ENCODE assay signal across 8 cellular contexts in genomic region chrX:154436290-154436596, GRCh38. TPM values are rescaled to one million over a fixed set of nuclear protein-coding genes. Genes with fewer than 3 reads are reported as not detected.
DNase-seq lines count a peak whose midpoint lies in the region; ATAC-seq and TF ChIP-seq lines count a peak whose summit lies in the region.

No MANE protein-coding gene starts in this region.

- 64% methylated on average over 9 of the region's 20 CpGs for WGBS in suprapubic skin

- H3K4me3 ChIP-seq in iPS-15b (ENCODE audit: low read depth, low read length) (peak overlapping the region; percentile 40), suprapubic skin (peak overlapping the region; percentile 67)

- no peak for ATAC-seq in activated CD4-positive, CD25-positive, alpha-beta regulatory T cell treated with anti-CD3 and anti-CD28 coated beads, Interleukin-2, amount 50 U/mL, for 24 hours
- ATAC-seq in GM18502 (IDR thresholded peaks at IDR 0.05; ENCODE audit: poor library complexity, unreplicated experiment) (no peak), HG02588 (IDR thresholded peaks at IDR 0.05; ENCODE audit: unreplicated experiment) (no peak)

- H3K27ac ChIP-seq in suprapubic skin = no peak overlapping the region

- H3K9me3 Mint-ChIP-seq in activated T-helper 1 cell treated with anti-CD3 and anti-CD28 coated beads, Interleukin-12 subunit alpha, Interleukin-12 subunit beta, Interleukin-2, Interleukin-4 antibody, amounts not matched to agents 30 ng/mL and 10 ng/mL and 1 ng/mL, durations not matched to agents 14 hours and 24 hours and 36 hours = no peaks in the 10 kb centered on the region

- peak; percentile 72 for DNase-seq in activated CD8-positive, alpha-beta memory T cell treated with anti-CD3 and anti-CD28 coated beads for 24 hours
- DNase-seq in activated CD8-positive, alpha-beta memory T cell treated with anti-CD3 and anti-CD28 coated beads, Interleukin-2, amount 50 U/mL, for 4 hours = no peak
- no peak for DNase-seq in activated T-helper 1 cell treated with anti-CD3 and anti-CD28 coated beads, Interleukin-12 subunit alpha, Interleukin-12 subunit beta, Interleukin-2, Interleukin-4 antibody, amounts not matched to agents 30 ng/mL and 10 ng/mL and 1 ng/mL, durations not matched to agents 14 hours and 24 hours and 36 hours (ENCODE audit: low spot score)
- peak in 1 of 2 donors; percentile 64 for DNase-seq in suprapubic skin (ENCODE audit: low spot score in 2 of 2)

- H3K36me3 ChIP-seq in iPS-15b (ENCODE audit: control insufficient read depth, insufficient read depth, low read length) = peaks cover 31% of the 10 kb centered on the region
- H3K36me3 ChIP-seq in suprapubic skin = peaks cover 49% of the 10 kb centered on the region

- peak overlapping the region; percentile 37 for H3K9ac ChIP-seq in iPS-15b (ENCODE audit: low read depth, low read length)

- H3K4me1 Mint-ChIP-seq in activated T-helper 1 cell treated with anti-CD3 and anti-CD28 coated beads, Interleukin-12 subunit alpha, Interleukin-12 subunit beta, Interleukin-2, Interleukin-4 antibody, amounts not matched to agents 30 ng/mL and 10 ng/mL and 1 ng/mL, durations not matched to agents 14 hours and 24 hours and 36 hours (ENCODE audit: low read depth) = peaks cover 6% of the 10 kb centered on the region

- H3K27me3 ChIP-seq in iPS-15b (ENCODE audit: control insufficient read depth, insufficient read depth, low read length) = no peaks in the 10 kb centered on the region
- H3K27me3 ChIP-seq in suprapubic skin = no peaks in the 10 kb centered on the region

- intact Hi-C loops in activated T-helper 1 cell treated with anti-CD3 and anti-CD28 coated beads, Interleukin-12 subunit alpha, Interleukin-12 subunit beta, Interleukin-2, Interleukin-4 antibody, amounts not matched to agents 30 ng/mL and 10 ng/mL and 1 ng/mL, durations not matched to agents 14 hours and 24 hours and 36 hours (cut with micrococcal nuclease) = loop anchor here (2.0 kb wide), 1 partner anchor 43 kb away; the partner anchor contains the start of gene LAGE3

- H3K4me1 ChIP-seq in iPS-15b (ENCODE audit: control insufficient read depth, insufficient read depth, low read length) (no peaks in the 10 kb centered on the region), suprapubic skin (peaks cover 15% of the 10 kb centered on the region)

- peaks cover 23% of the 10 kb centered on the region for H3K36me3 Mint-ChIP-seq in activated T-helper 1 cell treated with anti-CD3 and anti-CD28 coated beads, Interleukin-12 subunit alpha, Interleukin-12 subunit beta, Interleukin-2, Interleukin-4 antibody, amounts not matched to agents 30 ng/mL and 10 ng/mL and 1 ng/mL, durations not matched to agents 14 hours and 24 hours and 36 hours (ENCODE audit: low read depth)

- H3K9me3 ChIP-seq in iPS-15b (ENCODE audit: control insufficient read depth, insufficient read depth, low read length) (no peaks in the 10 kb centered on the region), suprapubic skin (no peaks in the 10 kb centered on the region)

- no peaks in the 10 kb centered on the region for H3K27me3 Mint-ChIP-seq in activated T-helper 1 cell treated with anti-CD3 and anti-CD28 coated beads, Interleukin-12 subunit alpha, Interleukin-12 subunit beta, Interleukin-2, Interleukin-4 antibody, amounts not matched to agents 30 ng/mL and 10 ng/mL and 1 ng/mL, durations not matched to agents 14 hours and 24 hours and 36 hours (ENCODE audit: insufficient read depth)

- peak overlapping the region; percentile 76 for H3K27ac Mint-ChIP-seq in activated T-helper 1 cell treated with anti-CD3 and anti-CD28 coated beads, Interleukin-12 subunit alpha, Interleukin-12 subunit beta, Interleukin-2, Interleukin-4 antibody, amounts not matched to agents 30 ng/mL and 10 ng/mL and 1 ng/mL, durations not matched to agents 14 hours and 24 hours and 36 hours

- H3K4me3 Mint-ChIP-seq in activated T-helper 1 cell treated with anti-CD3 and anti-CD28 coated beads, Interleukin-12 subunit alpha, Interleukin-12 subunit beta, Interleukin-2, Interleukin-4 antibody, amounts not matched to agents 30 ng/mL and 10 ng/mL and 1 ng/mL, durations not matched to agents 14 hours and 24 hours and 36 hours = peak overlapping the region; percentile 83

- TF ChIP-seq EP300 in suprapubic skin (IDR thresholded peaks at IDR 0.05) = no peak

- TF ChIP-seq CTCF in suprapubic skin (IDR thresholded peaks at IDR 0.05) = no peak

- TF ChIP-seq POLR2A in suprapubic skin (IDR thresholded peaks at IDR 0.05) = no peak

RNA-seq across cellular contexts. Expression of gene GDI1, which starts 0.7 kb away (rescaled TPM):
- total RNA-seq in activated T-helper 1 cell treated with anti-CD3 and anti-CD28 coated beads, Interleukin-12 subunit alpha, Interleukin-12 subunit beta, Interleukin-2, Interleukin-4 antibody, amounts not matched to agents 30 ng/mL and 10 ng/mL and 1 ng/mL, durations not matched to agents 14 hours and 24 hours and 36 hours = 110 and 113 TPM in 2 replicates
- total RNA-seq in suprapubic skin = 100 to 1,000 TPM in 1 of 4 donors, 10 to 100 TPM in 3; 64.9 to 115 (median 73.6) TPM

RNA-seq across cellular contexts. Expression of gene FAM50A, which starts 7.7 kb away (rescaled TPM):
- 84.9 and 95.4 TPM in 2 replicates for total RNA-seq in activated T-helper 1 cell treated with anti-CD3 and anti-CD28 coated beads, Interleukin-12 subunit alpha, Interleukin-12 subunit beta, Interleukin-2, Interleukin-4 antibody, amounts not matched to agents 30 ng/mL and 10 ng/mL and 1 ng/mL, durations not matched to agents 14 hours and 24 hours and 36 hours
- 10 to 100 TPM; 16.2 to 31.5 (median 23.3) TPM for total RNA-seq in suprapubic skin

RNA-seq across cellular contexts. Expression of gene ATP6AP1, which starts 7.8 kb away (rescaled TPM):
- total RNA-seq in activated T-helper 1 cell treated with anti-CD3 and anti-CD28 coated beads, Interleukin-12 subunit alpha, Interleukin-12 subunit beta, Interleukin-2, Interleukin-4 antibody, amounts not matched to agents 30 ng/mL and 10 ng/mL and 1 ng/mL, durations not matched to agents 14 hours and 24 hours and 36 hours = 49.8 and 54.3 TPM in 2 replicates
- total RNA-seq in suprapubic skin = 10 to 100 TPM; 47.0 to 64.4 (median 60.0) TPM

RNA-seq across cellular contexts. Expression of gene PLXNA3, which starts 21.8 kb away (rescaled TPM):
- total RNA-seq in activated T-helper 1 cell treated with anti-CD3 and anti-CD28 coated beads, Interleukin-12 subunit alpha, Interleukin-12 subunit beta, Interleukin-2, Interleukin-4 antibody, amounts not matched to agents 30 ng/mL and 10 ng/mL and 1 ng/mL, durations not matched to agents 14 hours and 24 hours and 36 hours = 45.4 and 61.1 TPM in 2 replicates
- 10 to 100 TPM; 12.0 to 52.0 (median 29.6) TPM for total RNA-seq in suprapubic skin

RNA-seq across cellular contexts. Expression of gene TAFAZZIN, which starts 24.9 kb away (rescaled TPM):
- 65.2 and 69.2 TPM in 2 replicates for total RNA-seq in activated T-helper 1 cell treated with anti-CD3 and anti-CD28 coated beads, Interleukin-12 subunit alpha, Interleukin-12 subunit beta, Interleukin-2, Interleukin-4 antibody, amounts not matched to agents 30 ng/mL and 10 ng/mL and 1 ng/mL, durations not matched to agents 14 hours and 24 hours and 36 hours
- 100 to 1,000 TPM in 1 of 4 donors, 10 to 100 TPM in 3; 37.7 to 122 (median 47.8) TPM for total RNA-seq in suprapubic skin
